21 cellular contexts compared by ENCODE assay signal in the genomic region with DNA sequence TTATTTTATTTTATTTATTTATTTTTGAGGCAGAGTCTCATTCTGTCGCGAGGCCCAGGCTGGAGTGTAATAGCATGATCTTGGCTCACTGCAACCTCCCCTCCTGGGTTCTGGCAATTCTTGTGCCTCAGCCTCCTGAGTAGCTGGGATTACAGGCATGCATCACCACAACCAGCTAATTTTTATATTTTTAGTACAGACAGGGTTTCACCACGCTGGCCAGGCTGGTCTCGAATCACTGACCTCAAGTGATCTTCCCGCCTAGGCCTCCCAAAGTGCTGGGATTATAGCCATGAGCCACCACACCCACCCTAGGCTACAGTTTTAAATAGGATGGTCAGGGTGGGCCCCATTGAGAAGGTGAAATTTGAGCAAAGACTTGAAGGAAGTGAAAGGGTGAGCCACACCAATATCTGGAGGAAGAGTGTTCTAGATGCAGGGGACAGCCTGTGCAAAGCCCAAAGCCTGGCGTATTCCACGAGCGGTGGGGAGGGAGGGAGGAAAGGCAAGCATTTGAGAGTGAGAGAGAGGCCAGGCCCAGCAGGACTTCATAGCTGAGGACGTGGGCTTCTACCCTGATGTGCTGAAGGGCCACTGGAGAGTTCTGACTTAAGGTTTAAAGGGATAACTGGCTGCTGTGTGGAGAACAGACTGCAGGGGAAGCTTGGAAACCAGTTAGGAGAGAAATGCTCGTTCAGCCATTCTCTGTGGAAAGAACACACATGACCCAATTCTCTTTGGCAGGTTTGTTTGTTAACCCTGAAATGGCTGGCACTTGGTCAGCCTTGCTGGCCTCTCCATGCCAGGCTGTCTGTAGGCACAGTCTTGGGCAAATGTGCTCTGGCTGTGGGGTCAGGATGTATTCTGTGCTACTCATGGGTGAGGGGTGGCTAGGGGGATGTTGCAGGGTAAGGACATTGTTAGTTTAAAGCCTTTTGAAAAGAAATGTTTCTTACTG.
DNase-seq lines count a peak whose midpoint lies in the region; ATAC-seq and TF ChIP-seq lines count a peak whose summit lies in the region.
"Had no signal": no experiment of that assay in that cellular context is flagged by ENCODE, and none has a peak within 500 bp of the region (broad histone marks: within the 10 kb centered on the region; RNA-seq: fewer than 3 reads in every experiment).

No MANE protein-coding gene starts in this region.

- H3K79me2 ChIP-seq in neural progenitor cell (ENCODE audit: low read depth) (no peaks in the 10 kb centered on the region), GM23248 (ENCODE audit: insufficient read depth) (no peaks in the 10 kb centered on the region)

- 41 to 44% methylated on average over 10 of the region's 10 CpGs for WGBS in GM23248 (ENCODE audit: low coverage in 1 of 2, low lambda C conversion rate in 2 of 2, missing lambda C conversion rate in 2 of 2), 2 experiments

- H3K9ac ChIP-seq in adipocyte (ENCODE audit: low read length) (peak overlapping the region; percentile 52), neural progenitor cell (no peak overlapping the region), GM23248 (no peak overlapping the region)

- peaks cover 5% of the 10 kb centered on the region for H3K27me3 Mint-ChIP-seq in neural progenitor cell (ENCODE audit: insufficient read depth, low read depth)

- H4K20me1 ChIP-seq in neural progenitor cell (ENCODE audit: low read depth) (no peaks in the 10 kb centered on the region), GM23248 (ENCODE audit: insufficient read depth) (no peaks in the 10 kb centered on the region)

- no peaks in the 10 kb centered on the region for H3K36me3 ChIP-seq in adipocyte (ENCODE audit: control insufficient read depth, insufficient read depth, low read length, severe bottlenecking)
- H3K36me3 ChIP-seq in neural progenitor cell: no peaks in the 10 kb centered on the region
- no peaks in the 10 kb centered on the region for H3K36me3 ChIP-seq in tibial artery
- H3K36me3 ChIP-seq in GM23248 (ENCODE audit: low read depth): no peaks in the 10 kb centered on the region
- H3K36me3 ChIP-seq: breast epithelium, neutrophil, stomach had no signal

- H3K4me3 Mint-ChIP-seq in neural progenitor cell: no peak overlapping the region
- H3K4me3 Mint-ChIP-seq: CD14-positive monocyte, immature natural killer cell, WTC11 had no signal

- peak overlapping the region; percentile 53 for H3K27ac Mint-ChIP-seq in neural progenitor cell
- H3K27ac Mint-ChIP-seq: CD14-positive monocyte, immature natural killer cell, WTC11 had no signal

- intact Hi-C loops in cardiac septum (cut with DNase I): no loop called here
- intact Hi-C loops in tibial artery (cut with DNase I; ENCODE audit: low total_unique reads): no loop called here

- in situ Hi-C loops in GM23248 (cut with MboI): no loop called here

- DNase-seq in adipocyte (ENCODE audit: low read depth) (no peak), cardiac septum (ENCODE audit: low spot score) (peak; percentile 65), neural progenitor cell (ENCODE audit: low spot score) (no peak), tibial artery (no peak), GM23248 (no peak)
- DNase-seq: activated CD4-positive, alpha-beta T cell treated with anti-CD3 and anti-CD28 coated beads, Interleukin-2, amount 50 U/mL, for 4 hours; activated gamma-delta T cell; dermis blood vessel endothelial cell; immature natural killer cell; IMR-90; NCI-H146; NCI-H2171; NCI-H526; stimulated activated CD4-positive, alpha-beta T cell treated with anti-CD3 and anti-CD28 coated beads, Interleukin-15, amount 100 ng/mL, for 24 hours; stomach had no signal

- H3K9me3 ChIP-seq in adipocyte (ENCODE audit: control insufficient read depth, low read length): peaks cover 17% of the 10 kb centered on the region
- no peaks in the 10 kb centered on the region for H3K9me3 ChIP-seq in neural progenitor cell (ENCODE audit: low read depth)
- peaks cover 0 to 11% (median 7%) of the 10 kb centered on the region in 3 donors for H3K9me3 ChIP-seq in tibial artery
- no peaks in the 10 kb centered on the region for H3K9me3 ChIP-seq in GM23248 (ENCODE audit: low read depth)
- H3K9me3 ChIP-seq: neutrophil had no signal

- H3F3A ChIP-seq in neural progenitor cell (ENCODE audit: low read depth): no peaks in the 10 kb centered on the region
- H3F3A ChIP-seq in GM23248 (ENCODE audit: insufficient read depth): no peaks in the 10 kb centered on the region

- H3K36me3 Mint-ChIP-seq in neural progenitor cell: no peaks in the 10 kb centered on the region
- H3K36me3 Mint-ChIP-seq: CD14-positive monocyte, immature natural killer cell had no signal

- H3K27me3 ChIP-seq in adipocyte (replicated peaks; ENCODE audit: control insufficient read depth, insufficient read depth, low read length) (peaks cover 4% of the 10 kb centered on the region), neural progenitor cell (no peaks in the 10 kb centered on the region), tibial artery (no peaks in the 10 kb centered on the region), GM23248 (replicated peaks; ENCODE audit: insufficient read depth) (no peaks in the 10 kb centered on the region)
- H3K27me3 ChIP-seq: breast epithelium, neutrophil, stomach had no signal

- H3K27ac ChIP-seq in neural progenitor cell: no peak overlapping the region
- H3K27ac ChIP-seq in tibial artery: peak overlapping the region; percentile 64 to 68
- no peak overlapping the region for H3K27ac ChIP-seq in GM23248
- H3K27ac ChIP-seq: breast epithelium, neutrophil, stomach had no signal

- H3K9me3 Mint-ChIP-seq in neural progenitor cell: peaks cover 5% of the 10 kb centered on the region

- H2AFZ ChIP-seq in neural progenitor cell (replicated peaks) (peak overlapping the region; percentile 26), GM23248 (no peak overlapping the region)

- H3K4me2 ChIP-seq in neural progenitor cell (no peak overlapping the region), GM23248 (ENCODE audit: unreplicated experiment) (no peak overlapping the region)

- H3K4me1 ChIP-seq in adipocyte (ENCODE audit: control insufficient read depth, insufficient read depth, low read length): peaks cover 13% of the 10 kb centered on the region
- H3K4me1 ChIP-seq in neural progenitor cell: no peaks in the 10 kb centered on the region
- peaks cover 0 to 14% (median 6%) of the 10 kb centered on the region in 4 donors for H3K4me1 ChIP-seq in tibial artery
- H3K4me1 ChIP-seq in GM23248 (ENCODE audit: insufficient read depth): no peaks in the 10 kb centered on the region
- H3K4me1 ChIP-seq: breast epithelium, stomach had no signal

- H3K9me2 ChIP-seq in GM23248 (ENCODE audit: insufficient read depth): no peaks in the 10 kb centered on the region

- H3K4me1 Mint-ChIP-seq in neural progenitor cell: peaks cover 6% of the 10 kb centered on the region
- H3K4me1 Mint-ChIP-seq: immature natural killer cell, WTC11 had no signal

- peak overlapping the region; percentile 45 for H3K4me3 ChIP-seq in adipocyte (ENCODE audit: low read length)
- no peak overlapping the region for H3K4me3 ChIP-seq in neural progenitor cell
- no peak overlapping the region for H3K4me3 ChIP-seq in tibial artery
- no peak overlapping the region for H3K4me3 ChIP-seq in GM23248
- H3K4me3 ChIP-seq: breast epithelium, stomach had no signal

- no peak for ATAC-seq in GM21723 (IDR thresholded peaks at IDR 0.05; ENCODE audit: unreplicated experiment)
- no peak for ATAC-seq in HG03095 (IDR thresholded peaks at IDR 0.05; ENCODE audit: unreplicated experiment)
- ATAC-seq: WTC11 had no signal

- no peak for TF ChIP-seq CTCF in neural progenitor cell (IDR thresholded peaks at IDR 0.05)
- no peak for TF ChIP-seq CTCF in tibial artery (IDR thresholded peaks at IDR 0.05)

Comparison
In these comparisons a context has a peak if more than half of its experiments do, and no peak if none do; other contexts are left out.
1. H3K27ac ChIP-seq: peak in tibial artery (2 of 2); none in neural progenitor cell (single experiment) and GM23248 (single experiment).